In genomic region chr19:38737921-38738731, GRCh38 we compare ENCODE assay signal across 16 cellular contexts. TPM values are rescaled to one million over a fixed set of nuclear protein-coding genes. Genes with fewer than 3 reads are reported as not detected.
DNase-seq lines count a peak whose midpoint lies in the region; ATAC-seq, FAIRE-seq and TF ChIP-seq lines count a peak whose summit lies in the region.
"Had no signal": no experiment of that assay in that cellular context is flagged by ENCODE, and none has a peak within 500 bp of the region (broad histone marks: within the 10 kb centered on the region; RNA-seq: fewer than 3 reads in every experiment).

No MANE protein-coding gene starts in this region.

- no peak for FAIRE-seq in RCC 7860 (lab: Jason Lieb, UNC)
- FAIRE-seq: GM18507 had no signal

- no peaks in the 10 kb centered on the region for H3K9me3 Mint-ChIP-seq in activated T-cell treated with anti-CD3 and anti-CD28 coated beads, Interleukin-2, amount 50 U/mL, for 24 hours
- no peaks in the 10 kb centered on the region for H3K9me3 Mint-ChIP-seq in stimulated activated effector memory CD8-positive, alpha-beta T cell treated with anti-CD3 and anti-CD28 coated beads, Interleukin-12 subunit alpha, Interleukin-12 subunit beta, amount 100 ng/mL, for 72 hours

- H3K4me1 Mint-ChIP-seq in activated T-cell treated with anti-CD3 and anti-CD28 coated beads, Interleukin-2, amount 50 U/mL, for 24 hours (ENCODE audit: low read depth), result peaks cover 43% of the 10 kb centered on the region
- peaks cover 51% of the 10 kb centered on the region for H3K4me1 Mint-ChIP-seq in stimulated activated effector memory CD8-positive, alpha-beta T cell treated with anti-CD3 and anti-CD28 coated beads, Interleukin-12 subunit alpha, Interleukin-12 subunit beta, amount 100 ng/mL, for 72 hours

- H3K4me1 ChIP-seq in RWPE2 (ENCODE audit: insufficient read depth, poor library complexity, severe bottlenecking), result peaks cover 9% of the 10 kb centered on the region
- no peaks in the 10 kb centered on the region for H3K4me1 ChIP-seq in BE2C

- no peak for DNase-seq in activated T-cell treated with anti-CD3 and anti-CD28 coated beads, Interleukin-2, amount 50 U/mL, for 24 hours
- DNase-seq in activated T-cell treated with anti-CD3 and anti-CD28 coated beads, Interleukin-2, amount 50 U/mL, for 1 hour, result no peak
- DNase-seq in RWPE2 (ENCODE audit: low spot score), result peak; percentile 58
- peak; percentile 11 for DNase-seq in epidermal melanocyte (ENCODE audit: insufficient read length, low spot score)
- DNase-seq in stimulated activated effector memory CD8-positive, alpha-beta T cell treated with anti-CD3 and anti-CD28 coated beads, Interleukin-12 subunit alpha, Interleukin-12 subunit beta, amount 100 ng/mL, for 72 hours (ENCODE audit: low spot score in 2 of 2), result no peak
- DNase-seq in NCI-H748 treated with DMSO at 0.1 percent for 48 hours (lab: John Stamatoyannopoulos, UW), result no peak
- no peak for DNase-seq in BE2C
- no peak for DNase-seq in RCC 7860 (ENCODE audit: low spot score)
- DNase-seq: activated effector memory CD4-positive, alpha-beta T cell treated with anti-CD3 and anti-CD28 coated beads, Interleukin-2, amount 50 U/mL, for 16 hours; MM.1S; mucosa of descending colon; NCI-H446 treated with DMSO at 0.1 percent for 48 hours; thyroid gland had no signal

- no peaks in the 10 kb centered on the region for H3K36me3 Mint-ChIP-seq in activated T-cell treated with anti-CD3 and anti-CD28 coated beads, Interleukin-2, amount 50 U/mL, for 24 hours (ENCODE audit: low read depth)
- peaks cover 37% of the 10 kb centered on the region for H3K36me3 Mint-ChIP-seq in stimulated activated effector memory CD8-positive, alpha-beta T cell treated with anti-CD3 and anti-CD28 coated beads, Interleukin-12 subunit alpha, Interleukin-12 subunit beta, amount 100 ng/mL, for 72 hours

- peak overlapping the region; percentile 11 for H3K4me3 Mint-ChIP-seq in activated T-cell treated with anti-CD3 and anti-CD28 coated beads, Interleukin-2, amount 50 U/mL, for 24 hours
- peak overlapping the region; percentile 74 for H3K4me3 Mint-ChIP-seq in stimulated activated effector memory CD8-positive, alpha-beta T cell treated with anti-CD3 and anti-CD28 coated beads, Interleukin-12 subunit alpha, Interleukin-12 subunit beta, amount 100 ng/mL, for 72 hours

- H3K27me3 ChIP-seq in RWPE2 (ENCODE audit: insufficient read depth, poor library complexity, severe bottlenecking) (no peaks in the 10 kb centered on the region), BE2C (no peaks in the 10 kb centered on the region)
- H3K27me3 ChIP-seq: thyroid gland had no signal

- TF ChIP-seq CTCF in RWPE2 (IDR thresholded peaks at IDR 0.05; ENCODE audit: poor library complexity, severe bottlenecking) (no peak), BE2C (IDR thresholded peaks at IDR 0.05; ENCODE audit: low read depth, low read length) (no peak)

- peak overlapping the region; percentile 15 for H3K27ac Mint-ChIP-seq in activated T-cell treated with anti-CD3 and anti-CD28 coated beads, Interleukin-2, amount 50 U/mL, for 24 hours
- peak overlapping the region; percentile 41 for H3K27ac Mint-ChIP-seq in stimulated activated effector memory CD8-positive, alpha-beta T cell treated with anti-CD3 and anti-CD28 coated beads, Interleukin-12 subunit alpha, Interleukin-12 subunit beta, amount 100 ng/mL, for 72 hours

- no peak for ATAC-seq in RWPE2 (ENCODE audit: low read depth)
- no peak for ATAC-seq in stimulated activated effector memory CD8-positive, alpha-beta T cell treated with anti-CD3 and anti-CD28 coated beads, Interleukin-12 subunit alpha, Interleukin-12 subunit beta, amount 100 ng/mL, for 72 hours
- ATAC-seq: mucosa of descending colon had no signal

- H3K9me3 ChIP-seq in RWPE2 (ENCODE audit: severe bottlenecking) (no peaks in the 10 kb centered on the region), BE2C (no peaks in the 10 kb centered on the region)
- H3K9me3 ChIP-seq: mucosa of descending colon, thyroid gland had no signal

- H3K4me3 ChIP-seq in RWPE2 (ENCODE audit: severe bottlenecking) (no peak overlapping the region), BE2C (ENCODE audit: low read depth, low read length) (no peak overlapping the region)
- H3K4me3 ChIP-seq: mucosa of descending colon, thyroid gland had no signal

- H3K27ac ChIP-seq in RWPE2 (ENCODE audit: poor library complexity, severe bottlenecking), result no peak overlapping the region
- H3K27ac ChIP-seq: HL-60, thyroid gland had no signal

- H3K27me3 Mint-ChIP-seq in activated T-cell treated with anti-CD3 and anti-CD28 coated beads, Interleukin-2, amount 50 U/mL, for 24 hours, result peaks cover 7% of the 10 kb centered on the region

- H3K36me3 ChIP-seq in RWPE2 (ENCODE audit: low read depth), result no peaks in the 10 kb centered on the region
- no peaks in the 10 kb centered on the region for H3K36me3 ChIP-seq in BE2C
- H3K36me3 ChIP-seq: thyroid gland had no signal

RNA-seq across cellular contexts. Expression of gene CAPN12, which starts 6.1 kb away (rescaled TPM):
- not detected for polyA plus RNA-seq in BE2C (2012; ENCODE audit: insufficient read depth, insufficient read length, low read depth)

RNA-seq across cellular contexts. Expression of gene LGALS7, which starts 35.2 kb away (rescaled TPM):
- polyA plus RNA-seq in BE2C (2012; ENCODE audit: insufficient read depth, insufficient read length, low read depth), result not detected
- polyA plus RNA-seq: fibroblast of lung had no signal

RNA-seq across cellular contexts. Expression of gene LGALS7B, which starts 50.9 kb away (rescaled TPM):
- polyA plus RNA-seq in BE2C (2012; ENCODE audit: insufficient read depth, insufficient read length, low read depth), result not detected

Comparison
In these comparisons a context has a peak if more than half of its experiments do, and no peak if none do; other contexts are left out.
1. DNase-seq: peak in RWPE2 (single experiment) and epidermal melanocyte (single experiment); none in activated T-cell treated with anti-CD3 and anti-CD28 coated beads, Interleukin-2, amount 50 U/mL, for 24 hours (single experiment), activated T-cell treated with anti-CD3 and anti-CD28 coated beads, Interleukin-2, amount 50 U/mL, for 1 hour (single experiment), stimulated activated effector memory CD8-positive, alpha-beta T cell treated with anti-CD3 and anti-CD28 coated beads, Interleukin-12 subunit alpha, Interleukin-12 subunit beta, amount 100 ng/mL, for 72 hours (0 of 2), NCI-H748 treated with DMSO at 0.1 percent for 48 hours (single experiment), BE2C (single experiment) and RCC 7860 (single experiment).